Comparison of ENCODE assay signal across 1 cellular context in genomic region chr3:52536369-52537164, GRCh38.
A peak's percentile ranks its signal among the peaks of the same experiment; 100 is the strongest.
TF ChIP-seq lines count a peak whose summit lies in the region.

TSS of gene UQCC5 (plus strand) at chr3:52536605. CDS start at chr3:52536756, 151 bp downstream.

TF ChIP-seq in HepG2, 621 proteins besides CTCF, POLR2A, EP300 and RAD21 (continued from another document and continues in another):
- TF ChIP-seq PRDM10 (CRISPR knock-in tag; IDR thresholded peaks at IDR 0.05; ENCODE audit: low read depth) (peak; percentile 45; the same call in 1 of the 2 replicates), ZNF660 (CRISPR knock-in tag; IDR thresholded peaks at IDR 0.05; ENCODE audit: borderline replicate concordance, low read depth) (no peak), ZNF773 (CRISPR knock-in tag; IDR thresholded peaks at IDR 0.05; ENCODE audit: borderline replicate concordance) (no peak), DNMT1 (CRISPR knock-in tag; IDR thresholded peaks at IDR 0.05) (peak; percentile 20; the same call in 1 of the 2 replicates), ZNF34 (CRISPR knock-in tag; IDR thresholded peaks at IDR 0.05; ENCODE audit: borderline replicate concordance) (0 out of 2 replicates have a peak, but pooled peaks have one; percentile 71), PRMT3 (CRISPR knock-in tag; IDR thresholded peaks at IDR 0.05; ENCODE audit: borderline replicate concordance, low read depth) (peak; percentile 95; the same call in 1 of the 2 replicates), ZNF782 (CRISPR knock-in tag; IDR thresholded peaks at IDR 0.05; ENCODE audit: borderline replicate concordance) (peak; percentile 55; the same call in 1 of the 2 replicates), NFYC (CRISPR knock-in tag; IDR thresholded peaks at IDR 0.05) (peak; percentile 97), RFXAP (CRISPR knock-in tag; IDR thresholded peaks at IDR 0.05; ENCODE audit: borderline replicate concordance) (peak; percentile 91; the same call in 1 of the 2 replicates), EED (CRISPR knock-in tag; IDR thresholded peaks at IDR 0.05) (peak; percentile 90), CBX2 (IDR thresholded peaks at IDR 0.05; ENCODE audit: low read depth, low read length) (no peak), CBX2 (CRISPR knock-in tag; IDR thresholded peaks at IDR 0.05; ENCODE audit: low read depth) (no peak), POLR2AphosphoS2 (IDR thresholded peaks at IDR 0.05; ENCODE audit: low read depth, low read length) (0 out of 2 replicates have a peak, but pooled peaks have one; percentile 40), LBX2 (CRISPR knock-in tag; IDR thresholded peaks at IDR 0.05; ENCODE audit: borderline replicate concordance) (peak; percentile 91; the same call in 1 of the 2 replicates), PREB (CRISPR knock-in tag; IDR thresholded peaks at IDR 0.05) (peak; percentile 66; the same call in 1 of the 2 replicates), CBFB (CRISPR knock-in tag; IDR thresholded peaks at IDR 0.05) (peak; percentile 66; the same call in 1 of the 2 replicates), ATF1 (CRISPR knock-in tag; IDR thresholded peaks at IDR 0.05) (no peak), HOXA9 (CRISPR knock-in tag; IDR thresholded peaks at IDR 0.05; ENCODE audit: borderline replicate concordance) (0 out of 2 replicates have a peak, but pooled peaks have one; percentile 19), TBX2 (CRISPR knock-in tag; IDR thresholded peaks at IDR 0.05; ENCODE audit: borderline replicate concordance) (peak; percentile 77; the same call in 1 of the 2 replicates), HIC2 (CRISPR knock-in tag; IDR thresholded peaks at IDR 0.05; ENCODE audit: low read depth) (peak; percentile 82), ZNF512B (CRISPR knock-in tag; IDR thresholded peaks at IDR 0.05; ENCODE audit: borderline replicate concordance) (no peak), ZNF501 (CRISPR knock-in tag; IDR thresholded peaks at IDR 0.05) (peak; percentile 87), FLYWCH1 (CRISPR knock-in tag; IDR thresholded peaks at IDR 0.05) (no peak), ZNF362 (CRISPR knock-in tag; IDR thresholded peaks at IDR 0.05; ENCODE audit: borderline replicate concordance) (peak; percentile 20; the same call in 1 of the 2 replicates), ZNF605 (CRISPR knock-in tag; IDR thresholded peaks at IDR 0.05) (peak; percentile 46), GTF3A (CRISPR knock-in tag; conservative IDR thresholded peaks at IDR 0.05) (no peak), ZNF747 (CRISPR knock-in tag; IDR thresholded peaks at IDR 0.05; ENCODE audit: borderline replicate concordance) (peak; percentile 98; the same call in 1 of the 2 replicates), MEIS2 (CRISPR knock-in tag; IDR thresholded peaks at IDR 0.05) (peak; percentile 84), ESRRA (CRISPR knock-in tag; IDR thresholded peaks at IDR 0.05; ENCODE audit: low read depth) (peak; percentile 47; the same call in 1 of the 2 replicates), PITX1 (CRISPR knock-in tag; IDR thresholded peaks at IDR 0.05) (peak; percentile 20; the same call in 1 of the 2 replicates), ZNF574 (CRISPR knock-in tag; IDR thresholded peaks at IDR 0.05) (peak; percentile 87), SAFB2 (CRISPR knock-in tag; IDR thresholded peaks at IDR 0.05; ENCODE audit: borderline replicate concordance, low read depth) (peak; percentile 72; the same call in 1 of the 2 replicates), UBTF (CRISPR knock-in tag; IDR thresholded peaks at IDR 0.05) (peak; percentile 96), TBP (CRISPR knock-in tag; IDR thresholded peaks at IDR 0.05) (no peak), ZNF776 (CRISPR knock-in tag; IDR thresholded peaks at IDR 0.05) (peak; percentile 73; the same call in 1 of the 2 replicates), MAFG (CRISPR knock-in tag; IDR thresholded peaks at IDR 0.05) (no peak), ZBTB46 (CRISPR knock-in tag; IDR thresholded peaks at IDR 0.05; ENCODE audit: borderline replicate concordance) (no peak), ZBTB3 (CRISPR knock-in tag; IDR thresholded peaks at IDR 0.05; ENCODE audit: borderline replicate concordance, low read depth) (no peak; the same call in 1 of the 2 replicates)
